5 cellular contexts compared by ENCODE assay signal in the genomic region with DNA sequence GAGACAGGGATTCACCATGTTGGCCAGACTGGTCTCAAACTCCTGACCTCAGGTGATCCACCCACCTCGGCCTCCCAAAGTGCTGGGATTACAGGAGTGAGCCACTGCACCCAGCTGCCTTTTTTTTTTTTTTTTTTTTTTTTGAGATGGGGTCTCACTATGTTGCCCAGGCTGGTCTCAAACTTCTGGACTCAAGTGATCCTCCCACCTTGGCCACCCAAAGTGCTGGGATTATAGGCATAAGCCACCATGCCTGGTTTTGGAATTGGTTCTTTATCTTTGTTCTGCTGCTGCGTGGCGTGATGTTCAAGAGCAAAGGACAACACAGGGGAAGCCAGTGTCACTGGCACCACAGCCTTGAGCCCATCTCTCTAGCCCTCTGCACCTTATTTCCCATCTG. TPM values are rescaled to one million over a fixed set of nuclear protein-coding genes. Genes with fewer than 3 reads are reported as not detected.
"Had no signal": no experiment of that assay in that cellular context is flagged by ENCODE, and none has a peak within 500 bp of the region (broad histone marks: within the 10 kb centered on the region; RNA-seq: fewer than 3 reads in every experiment).

No MANE protein-coding gene starts in this region.

RNA-seq across cellular contexts. Expression of a gene that starts 32.6 kb away (rescaled TPM):
- total RNA-seq: dermis microvascular lymphatic vessel endothelial cell, endothelial cell of umbilical vein, fibroblast of lung, fibroblast of villous mesenchyme, glomerular endothelial cell had no signal
- polyA plus RNA-seq: endothelial cell of umbilical vein had no signal

RNA-seq across cellular contexts. Expression of a gene that starts 50.1 kb away (rescaled TPM):
- total RNA-seq: dermis microvascular lymphatic vessel endothelial cell, endothelial cell of umbilical vein, fibroblast of lung, fibroblast of villous mesenchyme, glomerular endothelial cell had no signal
- polyA plus RNA-seq: endothelial cell of umbilical vein, fibroblast of lung had no signal
